In the genomic region with DNA sequence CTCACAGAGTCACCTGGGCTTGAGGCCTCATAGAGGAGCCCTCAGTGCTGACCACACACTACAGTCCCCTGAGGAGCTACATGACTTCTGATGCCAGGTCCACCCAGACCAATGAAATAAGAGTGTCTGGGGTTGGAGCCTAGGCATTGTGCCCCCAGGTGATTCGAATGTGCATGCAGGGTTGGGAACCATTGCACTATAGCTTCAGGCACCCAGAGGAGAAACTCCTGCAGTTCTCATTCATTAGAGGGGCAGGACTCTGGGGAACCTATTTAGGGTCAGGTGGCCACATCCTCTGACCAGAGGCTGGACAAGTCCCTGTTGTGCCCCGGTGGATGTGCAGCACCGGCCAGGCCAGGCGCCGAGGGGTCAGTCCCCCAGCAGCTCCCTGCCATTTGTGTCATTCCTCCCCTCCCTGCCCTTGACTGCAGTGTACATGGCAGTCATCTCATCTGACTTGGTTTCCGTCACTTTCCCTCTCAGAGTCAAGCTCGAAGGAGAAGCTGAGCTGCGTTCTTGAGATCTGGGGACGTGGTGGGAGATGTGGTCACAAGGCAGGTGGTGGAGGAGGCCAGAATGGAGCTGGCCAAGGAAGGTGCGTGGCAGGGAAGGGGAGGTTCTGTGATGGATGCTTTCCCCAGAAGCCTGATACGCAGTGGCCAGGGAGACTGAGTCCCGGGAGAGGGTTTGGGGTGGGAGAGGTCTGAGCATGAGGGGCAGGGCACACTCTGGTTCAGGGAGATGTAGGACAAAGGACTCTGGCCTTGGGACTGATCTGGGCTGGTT, we compare ENCODE assay signal across 26 cellular contexts. TPM values are rescaled to one million over a fixed set of nuclear protein-coding genes. Genes with fewer than 3 reads are reported as not detected.
A peak's percentile ranks its signal among the peaks of the same experiment; 100 is the strongest.
DNase-seq lines count a peak whose midpoint lies in the region; ATAC-seq and TF ChIP-seq lines count a peak whose summit lies in the region.
"Had no signal": no experiment of that assay in that cellular context is flagged by ENCODE, and none has a peak within 500 bp of the region (broad histone marks: within the 10 kb centered on the region; RNA-seq: fewer than 3 reads in every experiment).

No MANE protein-coding gene starts in this region.

- no peak overlapping the region for H4K5ac ChIP-seq in IMR-90 (ENCODE audit: low read depth, low read length)

- CTCF ChIA-PET in IMR-90 (lab: Yijun Ruan, JAX) = interaction anchor here (0.6 kb wide), 1 partner anchor 34 kb away, joined by 3 read pairs; no protein-coding TSS in a partner anchor
- CTCF ChIA-PET in Calu3 (lab: Charles Lee) = no interaction called here

- BruUV-seq in IMR-90 (replicated peaks; lab: Mats Ljungman, UMichigan) = no TSS peak
- no TSS peak for BruUV-seq in Calu3 (replicated peaks; lab: Mats Ljungman, UMichigan)

- H4K8ac ChIP-seq in IMR-90 (ENCODE audit: low read depth in 2 of 2, low read length in 2 of 2) (no peak overlapping the region), trophoblast cell (ENCODE audit: low read depth, low read length) (no peak overlapping the region)

- H2BK5ac ChIP-seq in IMR-90 (ENCODE audit: low read depth, low read length, poor library complexity, severe bottlenecking) (no peak overlapping the region), trophoblast cell (ENCODE audit: low read depth, low read length, poor library complexity) (no peak overlapping the region)

- no peak overlapping the region for H2BK12ac ChIP-seq in trophoblast cell (ENCODE audit: low read length)

- H3K79me1 ChIP-seq in IMR-90 (ENCODE audit: low read depth in 1 of 2, low read length in 2 of 2) (no peaks in the 10 kb centered on the region), trophoblast cell (ENCODE audit: low read length) (no peaks in the 10 kb centered on the region)

- H3K9ac ChIP-seq in IMR-90 (ENCODE audit: low read depth, low read length) (no peak overlapping the region), trophoblast cell (ENCODE audit: low read length) (no peak overlapping the region)
- H3K9ac ChIP-seq: KMS-11 had no signal

- no peaks in the 10 kb centered on the region for H3K4me1 ChIP-seq in IMR-90 (ENCODE audit: control insufficient read depth, insufficient read depth, low read length)
- H3K4me1 ChIP-seq in esophagus muscularis mucosa = no peaks in the 10 kb centered on the region
- peaks cover 7 to 14% of the 10 kb centered on the region in 2 experiments for H3K4me1 ChIP-seq in trophoblast cell (ENCODE audit: control insufficient read depth in 1 of 2, insufficient read depth in 2 of 2, low read length in 2 of 2)
- no peaks in the 10 kb centered on the region for H3K4me1 ChIP-seq in ovary (ENCODE audit: insufficient read depth)
- no peaks in the 10 kb centered on the region for H3K4me1 ChIP-seq in gastroesophageal sphincter

- no peak overlapping the region for H3K4me3 Mint-ChIP-seq in Calu3 (ENCODE audit: low read depth, unreplicated experiment)
- H3K4me3 Mint-ChIP-seq: CD4-positive, CD25-positive, alpha-beta regulatory T cell; H9; HFFc6 had no signal

- ATAC-seq in IMR-90 (ENCODE audit: low read depth) (no peak), gastroesophageal sphincter (no peak)
- ATAC-seq: A549 had no signal

- TF ChIP-seq RAD21 in IMR-90 (IDR thresholded peaks at IDR 0.05; ENCODE audit: low read length) = no peak

- dilution Hi-C loops in IMR-90 (cut with HindIII; ENCODE audit: low sequenced_read_pairs, unreplicated experiment) = no loop called here

- 79% methylated on average over 4 of the region's 12 CpGs; no CpG with 5 or more reads in 1 of the 2 experiments for WGBS in IMR-90 (ENCODE audit: extremely low coverage in 2 of 2, insufficient read length in 1 of 2), 2 experiments
- WGBS in esophagus muscularis mucosa = 88% methylated on average over 12 of the region's 12 CpGs
- no CpG with 5 or more reads among the region's 12 CpGs for WGBS in trophoblast cell (ENCODE audit: extremely low coverage, insufficient coverage, insufficient read length)
- WGBS in ovary, 3 donors = 82 to 89% (median 84%) methylated on average over 12 of the region's 12 CpGs
- WGBS in gastroesophageal sphincter (ENCODE audit: low coverage in 1 of 2), 2 donors = 81 to 86% methylated on average over 3 to 4 of the region's 12 CpGs

- H2AK9ac ChIP-seq in IMR-90 (replicated peaks; ENCODE audit: low read depth, low read length, poor library complexity) = peak overlapping the region; percentile 78

- H2BK20ac ChIP-seq in IMR-90 (ENCODE audit: low read depth, low read length) = no peak overlapping the region

- TF ChIP-seq CTCF in IMR-90 (conservative IDR thresholded peaks at IDR 0.05; ENCODE audit: low read depth, low read length) (no peak), esophagus muscularis mucosa (IDR thresholded peaks at IDR 0.05) (no peak), ovary (IDR thresholded peaks at IDR 0.05) (no peak), Calu3 (IDR thresholded peaks at IDR 0.05; ENCODE audit: unreplicated experiment) (no peak), gastroesophageal sphincter (IDR thresholded peaks at IDR 0.05) (no peak)

- no peak overlapping the region for H3K14ac ChIP-seq in IMR-90 (replicated peaks; ENCODE audit: low read depth, low read length)
- H3K14ac ChIP-seq in trophoblast cell (ENCODE audit: low read length) = peak overlapping the region; percentile 4

- no peaks in the 10 kb centered on the region for H3K36me3 Mint-ChIP-seq in Calu3 (ENCODE audit: insufficient read depth, unreplicated experiment)
- H3K36me3 Mint-ChIP-seq: CD4-positive, CD25-positive, alpha-beta regulatory T cell had no signal

- no peaks in the 10 kb centered on the region for H3K79me2 ChIP-seq in trophoblast cell (ENCODE audit: control insufficient read depth, insufficient read depth, low read length, poor library complexity)

- POLR2A ChIA-PET in IMR-90 (lab: Charles Lee; ENCODE audit: unreplicated experiment) = no interaction called here

- no peak overlapping the region for H3K4me2 ChIP-seq in IMR-90 (ENCODE audit: low read depth, low read length)
- no peak overlapping the region for H3K4me2 ChIP-seq in trophoblast cell (ENCODE audit: low read length)
- H3K4me2 ChIP-seq: A549, KMS-11 had no signal

- H3K27ac ChIP-seq in IMR-90 (ENCODE audit: insufficient read depth, low read length) (no peak overlapping the region), esophagus muscularis mucosa (replicated peaks in 1 of 4) (no peak overlapping the region), trophoblast cell (ENCODE audit: low read depth, low read length) (no peak overlapping the region), ovary (no peak overlapping the region), gastroesophageal sphincter (no peak overlapping the region)
- H3K27ac ChIP-seq: A549, HL-60, KMS-11, Peyer's patch, SJCRH30 had no signal

- no peaks in the 10 kb centered on the region for H3K27me3 Mint-ChIP-seq in Calu3 (ENCODE audit: unreplicated experiment)

- H2BK15ac ChIP-seq in IMR-90 (ENCODE audit: low read depth, low read length) = no peak overlapping the region

- H3K36me3 ChIP-seq in IMR-90 (ENCODE audit: control insufficient read depth, insufficient read depth, low read length) (no peaks in the 10 kb centered on the region), esophagus muscularis mucosa (no peaks in the 10 kb centered on the region), trophoblast cell (ENCODE audit: control insufficient read depth in 1 of 2, insufficient read depth in 2 of 2, low read length in 2 of 2) (no peaks in the 10 kb centered on the region), ovary (no peaks in the 10 kb centered on the region), gastroesophageal sphincter (no peaks in the 10 kb centered on the region)
- H3K36me3 ChIP-seq: Peyer's patch, SJCRH30 had no signal

- H3K4ac ChIP-seq in IMR-90 (ENCODE audit: low read depth, low read length) (no peak overlapping the region), trophoblast cell (ENCODE audit: low read depth, low read length) (no peak overlapping the region)

- H3K9me1 ChIP-seq in IMR-90 (ENCODE audit: insufficient read depth, low read length) = no peaks in the 10 kb centered on the region

- H3K27ac Mint-ChIP-seq in Calu3 (ENCODE audit: unreplicated experiment) = no peak overlapping the region
- H3K27ac Mint-ChIP-seq: CD4-positive, CD25-positive, alpha-beta regulatory T cell; H9; HFFc6 had no signal

- H3K9me3 ChIP-seq in IMR-90 (ENCODE audit: control insufficient read depth, insufficient read depth, low read length) (no peaks in the 10 kb centered on the region), esophagus muscularis mucosa (no peaks in the 10 kb centered on the region), trophoblast cell (ENCODE audit: insufficient read depth, low read depth, low read length) (peaks cover 2% of the 10 kb centered on the region), ovary (no peaks in the 10 kb centered on the region), gastroesophageal sphincter (no peaks in the 10 kb centered on the region)
- H3K9me3 ChIP-seq: A549, Peyer's patch, SJCRH30 had no signal

- no peaks in the 10 kb centered on the region for H4K20me1 ChIP-seq in IMR-90 (ENCODE audit: insufficient read depth, low read length)

- H3K27me3 ChIP-seq in IMR-90 (ENCODE audit: control insufficient read depth, insufficient read depth, low read length) = no peaks in the 10 kb centered on the region; the same call in 1 of the 2 replicates
- peaks cover 0 to 11% (median 0%) of the 10 kb centered on the region in 4 donors for H3K27me3 ChIP-seq in esophagus muscularis mucosa
- no peaks in the 10 kb centered on the region for H3K27me3 ChIP-seq in trophoblast cell (ENCODE audit: insufficient read depth, low read length)
- H3K27me3 ChIP-seq in ovary = no peaks in the 10 kb centered on the region
- H3K27me3 ChIP-seq in gastroesophageal sphincter = peaks cover 7% of the 10 kb centered on the region
- H3K27me3 ChIP-seq: Peyer's patch, SJCRH30 had no signal

- DNase-seq in AG08396 (ENCODE audit: low spot score) (peak; percentile 1), IMR-90 (no peak), esophagus muscularis mucosa (ENCODE audit: extremely low spot score) (peak; percentile 66), trophoblast cell (no peak), ovary (no peak), Calu3 (no peak)
- DNase-seq: CD4-positive, CD25-positive, alpha-beta regulatory T cell; DMS79; H9; HFFc6; NCI-H1105; NCI-H146; NCI-H2081; NCI-H2171; NCI-H345; NCI-H524 treated with DMSO at 0.1 percent for 48 hours; NCI-H82; Peyer's patch; SJCRH30 had no signal

- H3K4me3 ChIP-seq in IMR-90 (ENCODE audit: insufficient read depth, low read depth, low read length) (no peak overlapping the region), esophagus muscularis mucosa (no peak overlapping the region), trophoblast cell (ENCODE audit: low read depth, low read length) (no peak overlapping the region), ovary (no peak overlapping the region), gastroesophageal sphincter (no peak overlapping the region)
- H3K4me3 ChIP-seq: A549, Peyer's patch, SJCRH30 had no signal

- H2AK5ac ChIP-seq in IMR-90 (ENCODE audit: low read depth, low read length) = no peak overlapping the region
- H2AK5ac ChIP-seq in trophoblast cell (ENCODE audit: low read length) = no peak overlapping the region

- H3K4me1 Mint-ChIP-seq in Calu3 (ENCODE audit: low read depth, unreplicated experiment) = no peaks in the 10 kb centered on the region

- H3K56ac ChIP-seq in IMR-90 (ENCODE audit: extremely low read depth, insufficient read depth, low read length) = no peak overlapping the region

- H3K23ac ChIP-seq in IMR-90 (ENCODE audit: low read depth, low read length) (no peak overlapping the region), trophoblast cell (ENCODE audit: low read length) (no peak overlapping the region)

- H2BK120ac ChIP-seq in IMR-90 (ENCODE audit: low read depth, low read length) = no peak overlapping the region
- H2BK120ac ChIP-seq in trophoblast cell (ENCODE audit: insufficient read depth, low read length, poor library complexity) = no peak overlapping the region

- intact Hi-C loops in IMR-90 (cut with micrococcal nuclease) (no loop called here), esophagus muscularis mucosa (cut with DNase I) (no loop called here), ovary (cut with DNase I) (no loop called here), Calu3 (cut with micrococcal nuclease; ENCODE audit: unreplicated experiment) (no loop called here)

- in situ Hi-C loops in IMR-90 (cut with MboI; ENCODE audit: low sequenced_read_pairs) = no loop called here

- no peaks in the 10 kb centered on the region for H3K9me3 Mint-ChIP-seq in Calu3 (ENCODE audit: low read depth, unreplicated experiment)
- H3K9me3 Mint-ChIP-seq: CD4-positive, CD25-positive, alpha-beta regulatory T cell; H9; HFFc6 had no signal

- H2AFZ ChIP-seq in IMR-90 (replicated peaks; ENCODE audit: low read length, poor library complexity) (no peak overlapping the region), trophoblast cell (ENCODE audit: insufficient read depth, low read length, poor library complexity) (no peak overlapping the region)

- TF ChIP-seq EP300 in esophagus muscularis mucosa (IDR thresholded peaks at IDR 0.05) = no peak
- no peak for TF ChIP-seq EP300 in ovary (IDR thresholded peaks at IDR 0.05)
- TF ChIP-seq EP300 in gastroesophageal sphincter (IDR thresholded peaks at IDR 0.05) = no peak

- TF ChIP-seq POLR2A in IMR-90 (IDR thresholded peaks at IDR 0.05; ENCODE audit: low read depth, low read length) (no peak), esophagus muscularis mucosa (IDR thresholded peaks at IDR 0.05; ENCODE audit: low read depth) (no peak), ovary (IDR thresholded peaks at IDR 0.05) (no peak), gastroesophageal sphincter (IDR thresholded peaks at IDR 0.05) (no peak)

- H3K18ac ChIP-seq in IMR-90 (ENCODE audit: low read depth, low read length) (no peak overlapping the region), trophoblast cell (ENCODE audit: low read length) (no peak overlapping the region)

- H4K91ac ChIP-seq in IMR-90 (ENCODE audit: insufficient read depth, low read depth, low read length) (no peak overlapping the region), trophoblast cell (ENCODE audit: low read depth, low read length) (peak overlapping the region; percentile 10)

- H4K12ac ChIP-seq in trophoblast cell (ENCODE audit: low read depth, low read length) = no peak overlapping the region

RNA-seq across cellular contexts. Expression of gene CLDN19, which starts 6.4 kb away (rescaled TPM):
- not detected in 2 replicates for total RNA-seq in IMR-90 (2012; rRNA removed)
- not detected in 2 replicates for polyA plus RNA-seq in IMR-90 (2012; rRNA removed)
- not detected in 2 replicates for polyA plus RNA-seq in IMR-90 (2012; cell fraction: cytosol; rRNA removed)
- not detected in 2 replicates for polyA plus RNA-seq in IMR-90 (2012; cell fraction: nucleus; rRNA removed; ENCODE audit: low replicate concordance)
- 1 to 10 TPM in 2 of 4 donors, under 1 TPM in 1, not detected in 1; 0.99 to 1.9 (median 1.1) TPM for total RNA-seq in esophagus muscularis mucosa
- polyA plus RNA-seq in trophoblast cell (2013) = 1.8 TPM in 2 replicates
- under 1 TPM in 2 of 7 donors, not detected in 5; 0.24 to 0.52 TPM for total RNA-seq in ovary
- polyA plus RNA-seq in ovary = under 1 TPM in 1 of 2 donors, not detected in 1; 0.07 TPM
- not detected in 2 replicates for total RNA-seq in Calu3 (2022)
- total RNA-seq in gastroesophageal sphincter = 1 to 10 TPM in 1 of 4 donors, not detected in 3; 1.5 TPM
- total RNA-seq: CD4-positive, CD25-positive, alpha-beta regulatory T cell; HFFc6; HT1080; OCI-LY7; Peyer's patch had no signal
- polyA plus RNA-seq: BJ; CD4-positive, CD25-positive, alpha-beta regulatory T cell had no signal

RNA-seq across cellular contexts. Expression of gene P3H1, which starts 33.2 kb away (rescaled TPM):
- 85.3 and 108 TPM in 2 replicates for total RNA-seq in IMR-90 (2012; rRNA removed)
- polyA plus RNA-seq in IMR-90 (2012; rRNA removed) = 210 and 236 TPM in 2 replicates
- 179 and 195 TPM in 2 replicates for polyA plus RNA-seq in IMR-90 (2012; cell fraction: cytosol; rRNA removed)
- 280 and 570 TPM in 2 replicates for polyA plus RNA-seq in IMR-90 (2012; cell fraction: nucleus; rRNA removed; ENCODE audit: low replicate concordance)
- 10 to 100 TPM; 19.5 to 33.5 (median 24.9) TPM for total RNA-seq in esophagus muscularis mucosa
- 72.4 and 74.8 TPM in 2 replicates for polyA plus RNA-seq in trophoblast cell (2013)
- 10 to 100 TPM; 22.5 to 47.0 (median 39.4) TPM for total RNA-seq in ovary
- polyA plus RNA-seq in ovary = 10 to 100 TPM; 33.2 to 40.7 TPM
- total RNA-seq in Calu3 (2022) = 27.9 and 35.1 TPM in 2 replicates
- 10 to 100 TPM; 21.7 to 27.4 (median 23.0) TPM for total RNA-seq in gastroesophageal sphincter

RNA-seq across cellular contexts. Expression of gene C1orf50, which starts 33.4 kb away (rescaled TPM):
- total RNA-seq in IMR-90 (2012; rRNA removed) = 2.0 and 3.9 TPM in 2 replicates
- 4.7 and 6.0 TPM in 2 replicates for polyA plus RNA-seq in IMR-90 (2012; rRNA removed)
- polyA plus RNA-seq in IMR-90 (2012; cell fraction: cytosol; rRNA removed) = 0.88 and 2.3 TPM in 2 replicates
- 0.64 and 7.0 TPM in 2 replicates for polyA plus RNA-seq in IMR-90 (2012; cell fraction: nucleus; rRNA removed; ENCODE audit: low replicate concordance)
- total RNA-seq in esophagus muscularis mucosa = 1 to 10 TPM; 3.0 to 5.0 (median 3.6) TPM
- polyA plus RNA-seq in trophoblast cell (2013) = 1.8 and 3.0 TPM in 2 replicates
- total RNA-seq in ovary = 10 to 100 TPM in 1 of 7 donors, 1 to 10 TPM in 6; 1.3 to 10.1 (median 5.8) TPM
- 10 to 100 TPM in 1 of 2 donors, 1 to 10 TPM in 1; 3.7 to 13.6 TPM for polyA plus RNA-seq in ovary
- 7.7 and 9.4 TPM in 2 replicates for total RNA-seq in Calu3 (2022)
- total RNA-seq in gastroesophageal sphincter = 1 to 10 TPM; 4.0 to 8.8 (median 8.0) TPM

RNA-seq across cellular contexts. Expression of gene TMEM269, which starts 51.2 kb away (rescaled TPM):
- not detected in 2 replicates for total RNA-seq in IMR-90 (2012; rRNA removed)
- polyA plus RNA-seq in IMR-90 (2012; rRNA removed) = 0.14 TPM in 1 of 2 replicates, not detected in the other
- not detected in 2 replicates for polyA plus RNA-seq in IMR-90 (2012; cell fraction: cytosol; rRNA removed)
- 0.02 and 0.06 TPM in 2 replicates for polyA plus RNA-seq in IMR-90 (2012; cell fraction: nucleus; rRNA removed; ENCODE audit: low replicate concordance)
- total RNA-seq in esophagus muscularis mucosa = under 1 TPM in 1 of 4 donors, not detected in 3; 0.06 TPM
- 0.18 and 0.25 TPM in 2 replicates for polyA plus RNA-seq in trophoblast cell (2013)
- under 1 TPM in 4 of 7 donors, not detected in 3; 0.12 to 0.62 (median 0.55) TPM for total RNA-seq in ovary
- under 1 TPM; 0.07 TPM for polyA plus RNA-seq in ovary
- total RNA-seq in Calu3 (2022) = 0.94 and 1.7 TPM in 2 replicates
- under 1 TPM in 1 of 4 donors, not detected in 3; 0.12 TPM for total RNA-seq in gastroesophageal sphincter
- total RNA-seq: HFFc6, HT1080, Peyer's patch had no signal
- polyA plus RNA-seq: BJ had no signal

RNA-seq across cellular contexts. Expression of gene YBX1, which starts 51.4 kb away (rescaled TPM):
- total RNA-seq in IMR-90 (2012; rRNA removed) (843 and 1,307 TPM in 2 replicates), esophagus muscularis mucosa (100 to 1,000 TPM; 778 to 889 (median 812) TPM), ovary (100 to 1,000 TPM; 196 to 482 (median 373) TPM), Calu3 (2022) (808 and 937 TPM in 2 replicates), gastroesophageal sphincter (100 to 1,000 TPM; 625 to 985 (median 777) TPM)
- polyA plus RNA-seq in IMR-90 (2012; rRNA removed) (605 and 617 TPM in 2 replicates), ovary (100 to 1,000 TPM; 419 to 909 TPM)
- 276 and 383 TPM in 2 replicates for polyA plus RNA-seq in IMR-90 (2012; cell fraction: cytosol; rRNA removed)
- 119 and 353 TPM in 2 replicates for polyA plus RNA-seq in IMR-90 (2012; cell fraction: nucleus; rRNA removed; ENCODE audit: low replicate concordance)
- polyA plus RNA-seq in trophoblast cell (2013) = 704 and 749 TPM in 2 replicates

Comparison
In these comparisons a context has a peak if more than half of its experiments do, and no peak if none do; other contexts are left out.
1. DNase-seq: peak in AG08396 (single experiment) and esophagus muscularis mucosa (single experiment); none in IMR-90 (single experiment), trophoblast cell (0 of 2), ovary (0 of 5) and Calu3 (single experiment).